Comparison of ENCODE assay signal across 17 cellular contexts in the genomic region with DNA sequence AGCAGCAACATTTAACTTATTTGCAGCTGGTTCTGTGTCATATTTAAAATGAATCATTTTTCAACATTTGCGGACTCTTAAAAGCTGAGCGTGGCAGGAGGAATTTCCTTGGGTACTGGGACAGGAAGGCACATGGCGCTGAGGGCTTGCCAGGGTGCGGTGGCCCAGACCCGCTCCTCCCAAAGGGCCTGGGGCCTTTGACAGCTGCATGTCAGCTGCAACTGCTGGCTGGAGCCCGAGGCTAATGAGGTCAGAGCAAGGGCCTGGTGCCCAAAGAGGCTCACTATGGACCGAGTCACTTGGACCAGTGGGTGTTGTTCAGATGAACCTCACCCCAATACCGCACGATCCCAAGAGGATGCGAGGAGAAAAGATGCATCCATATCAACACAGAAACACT.
"Had no signal": no experiment of that assay in that cellular context is flagged by ENCODE, and none has a peak within 500 bp of the region (broad histone marks: within the 10 kb centered on the region; RNA-seq: fewer than 3 reads in every experiment).

No MANE protein-coding gene starts in this region.

- H3K27ac Mint-ChIP-seq: natural killer cell had no signal

- H3K4me3 Mint-ChIP-seq: natural killer cell had no signal

- DNase-seq: cortex of kidney; effector CD8-positive, alpha-beta T cell; islet precursor cell; mammary epithelial cell; natural killer cell; occipital lobe; pancreas; sigmoid colon; small intestine; stimulated activated CD4-positive, alpha-beta T cell treated with anti-CD3 and anti-CD28 coated beads, Interleukin-12 subunit alpha, Interleukin-12 subunit beta, amount 100 ng/mL, for 4 hours; stimulated activated naive CD4-positive, alpha-beta T cell; stomach; upper lobe of left lung; uterus had no signal

- H3K4me1 Mint-ChIP-seq: natural killer cell had no signal

- H3K27ac ChIP-seq: dorsolateral prefrontal cortex, pancreas, prostate gland, sigmoid colon, stomach, upper lobe of left lung, uterus had no signal

- H3K27me3 ChIP-seq: dorsolateral prefrontal cortex, pancreas, sigmoid colon, stomach, upper lobe of left lung, uterus had no signal

- H3K4me3 ChIP-seq: dorsolateral prefrontal cortex, pancreas, prostate gland, sigmoid colon, stomach, upper lobe of left lung, uterus had no signal

- H3K9me3 ChIP-seq: pancreas, prostate gland, sigmoid colon, upper lobe of left lung, uterus had no signal

- H3K36me3 Mint-ChIP-seq: natural killer cell had no signal

- H3K4me1 ChIP-seq: pancreas, sigmoid colon, upper lobe of left lung, uterus had no signal

- H3K9me3 Mint-ChIP-seq: natural killer cell had no signal

- H3K36me3 ChIP-seq: pancreas, prostate gland, sigmoid colon, stomach, upper lobe of left lung, uterus had no signal

- ATAC-seq: left lobe of liver, natural killer cell, pancreas had no signal
